21 cellular contexts compared by ENCODE assay signal in genomic region chr14:88191605-88192004, GRCh38.
DNase-seq lines count a peak whose midpoint lies in the region; ATAC-seq and TF ChIP-seq lines count a peak whose summit lies in the region.
"Had no signal": no experiment of that assay in that cellular context is flagged by ENCODE, and none has a peak within 500 bp of the region (broad histone marks: within the 10 kb centered on the region; RNA-seq: fewer than 3 reads in every experiment).

No MANE protein-coding gene starts in this region.

- no peak for TF ChIP-seq POLR2A in ovary (IDR thresholded peaks at IDR 0.05)

- DNase-seq in ecto neural progenitor cell (ENCODE audit: low spot score) (peak; percentile 21), left lobe of liver (ENCODE audit: low spot score) (peak; percentile 3), ovary (no peak), COLO668 (lab: John Stamatoyannopoulos, UW; ENCODE audit: unreplicated experiment) (no peak), SK-N-DZ (ENCODE audit: low spot score) (no peak)
- DNase-seq: AML-193; CD8-positive, alpha-beta T cell; COR-L47; DMS 273 treated with DMSO at 0.1 percent for 48 hours; DMS53; DND-41; EL; GM23248; HFFc6 had no signal

- H3K9me3 ChIP-seq in BLaER1 (no peaks in the 10 kb centered on the region), HUES48 (ENCODE audit: control insufficient read depth, insufficient read depth, low read length) (no peaks in the 10 kb centered on the region), ovary (no peaks in the 10 kb centered on the region)
- H3K9me3 ChIP-seq: A549 had no signal

- 69 to 78% (median 73%) methylated on average over 2 of the region's 2 CpGs for WGBS in ovary, 3 donors

- H3K4me3 ChIP-seq in BLaER1 = no peak overlapping the region
- no peak overlapping the region for H3K4me3 ChIP-seq in HUES48 (ENCODE audit: low read depth, low read length)
- H3K4me3 ChIP-seq in ovary = no peak overlapping the region
- H3K4me3 ChIP-seq: A549, GM12878, GM23248 had no signal

- intact Hi-C loops in ovary (cut with DNase I) = loop anchor here in 3 of 4 donors (10.0 kb wide), 1 partner anchor 193 kb away; the partner anchor contains the start of gene SPATA7 (in 3 of the 3)

- H3K36me3 ChIP-seq in BLaER1 (no peaks in the 10 kb centered on the region), HUES48 (ENCODE audit: control insufficient read depth, insufficient read depth, low read length) (no peaks in the 10 kb centered on the region), ovary (no peaks in the 10 kb centered on the region)

- H3K9ac ChIP-seq in BLaER1 = no peak overlapping the region
- H3K9ac ChIP-seq in HUES48 (ENCODE audit: low read depth, low read length) = no peak overlapping the region
- H3K9ac ChIP-seq: GM23248 had no signal

- H3K27ac ChIP-seq in BLaER1 = no peak overlapping the region
- peak overlapping the region; percentile 8 for H3K27ac ChIP-seq in HUES48 (ENCODE audit: low read depth, low read length)
- no peak overlapping the region for H3K27ac ChIP-seq in ovary
- H3K27ac ChIP-seq: 22Rv1, A549, GM23248 had no signal

- TF ChIP-seq CTCF in ovary (IDR thresholded peaks at IDR 0.05) = no peak

- peaks cover 32% of the 10 kb centered on the region for H3K4me1 ChIP-seq in BLaER1
- H3K4me1 ChIP-seq in HUES48 (ENCODE audit: control insufficient read depth, insufficient read depth, low read length) = peaks cover 20% of the 10 kb centered on the region
- peaks cover 1% of the 10 kb centered on the region for H3K4me1 ChIP-seq in ovary (ENCODE audit: insufficient read depth)

- H3K4me2 ChIP-seq in BLaER1 = peak overlapping the region; percentile 48; the same call in 1 of the 2 replicates
- H3K4me2 ChIP-seq: A549 had no signal

- TF ChIP-seq EP300 in ovary (IDR thresholded peaks at IDR 0.05) = no peak

- no peaks in the 10 kb centered on the region for H4K20me1 ChIP-seq in BLaER1

- ATAC-seq in left lobe of liver = no peak
- ATAC-seq in GM19023 (IDR thresholded peaks at IDR 0.05; ENCODE audit: unreplicated experiment) = no peak
- ATAC-seq: A549; CD8-positive, alpha-beta T cell; GM12878; HCT116 had no signal

- H3K27me3 ChIP-seq in BLaER1 (no peaks in the 10 kb centered on the region), HUES48 (ENCODE audit: control insufficient read depth, insufficient read depth, low read length) (no peaks in the 10 kb centered on the region), ovary (no peaks in the 10 kb centered on the region)

Comparison
In these comparisons a context has a peak if more than half of its experiments do, and no peak if none do; other contexts are left out.
1. DNase-seq: peak in ecto neural progenitor cell (single experiment) and left lobe of liver (single experiment); none in ovary (0 of 5), COLO668 (single experiment) and SK-N-DZ (single experiment).